Comparison of ENCODE assay signal across 1 cellular context in the genomic region with DNA sequence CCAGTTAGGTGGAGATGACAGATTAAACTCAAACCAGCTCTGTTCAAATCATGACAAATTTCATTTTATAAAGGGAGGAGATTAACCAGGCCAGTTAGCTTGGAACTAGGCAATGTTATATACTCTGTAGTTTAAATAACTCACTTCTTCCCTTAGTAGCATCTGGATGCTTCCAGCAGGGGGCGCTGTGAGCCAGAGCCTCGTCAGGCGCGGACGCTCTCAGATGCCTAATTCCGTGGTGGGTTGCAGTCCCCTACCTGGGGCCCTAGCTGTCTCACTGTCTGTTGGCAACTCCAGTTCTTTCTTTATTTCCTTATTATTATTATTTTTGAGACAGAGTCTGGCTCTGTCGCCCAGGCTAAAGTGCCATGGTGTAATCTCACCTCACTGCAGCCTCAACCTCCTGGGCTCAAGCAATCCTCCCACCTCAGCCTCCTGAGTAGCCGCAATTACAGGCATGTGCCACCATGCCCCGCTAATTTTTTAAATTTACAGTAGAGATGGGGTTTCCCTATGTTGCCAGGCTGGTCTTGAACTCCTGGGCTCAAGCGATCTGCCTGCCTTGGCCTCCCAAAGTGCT.
TF ChIP-seq lines count a peak whose summit lies in the region.

No MANE protein-coding gene starts in this region.

TF ChIP-seq in K562, 482 proteins besides CTCF, POLR2A, EP300 and RAD21 (continued from another document):
- TF ChIP-seq, protein P1, sequence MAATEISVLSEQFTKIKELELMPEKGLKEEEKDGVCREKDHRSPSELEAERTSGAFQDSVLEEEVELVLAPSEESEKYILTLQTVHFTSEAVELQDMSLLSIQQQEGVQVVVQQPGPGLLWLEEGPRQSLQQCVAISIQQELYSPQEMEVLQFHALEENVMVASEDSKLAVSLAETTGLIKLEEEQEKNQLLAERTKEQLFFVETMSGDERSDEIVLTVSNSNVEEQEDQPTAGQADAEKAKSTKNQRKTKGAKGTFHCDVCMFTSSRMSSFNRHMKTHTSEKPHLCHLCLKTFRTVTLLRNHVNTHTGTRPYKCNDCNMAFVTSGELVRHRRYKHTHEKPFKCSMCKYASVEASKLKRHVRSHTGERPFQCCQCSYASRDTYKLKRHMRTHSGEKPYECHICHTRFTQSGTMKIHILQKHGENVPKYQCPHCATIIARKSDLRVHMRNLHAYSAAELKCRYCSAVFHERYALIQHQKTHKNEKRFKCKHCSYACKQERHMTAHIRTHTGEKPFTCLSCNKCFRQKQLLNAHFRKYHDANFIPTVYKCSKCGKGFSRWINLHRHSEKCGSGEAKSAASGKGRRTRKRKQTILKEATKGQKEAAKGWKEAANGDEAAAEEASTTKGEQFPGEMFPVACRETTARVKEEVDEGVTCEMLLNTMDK (IDR thresholded peaks at IDR 0.05; ENCODE audit: borderline replicate concordance, insufficient read depth, low read depth, low read length, poor library complexity, severe bottlenecking) = peak; percentile 7
- TF ChIP-seq CC2D1A (IDR thresholded peaks at IDR 0.05) (0 out of 2 replicates have a peak, but pooled peaks have one; percentile 15), RB1 (IDR thresholded peaks at IDR 0.05; ENCODE audit: low read depth) (0 out of 2 replicates have a peak, but pooled peaks have one; percentile 42), POLR2G (IDR thresholded peaks at IDR 0.05; ENCODE audit: low read depth, low read length) (no peak), ARNT (IDR thresholded peaks at IDR 0.05) (0 out of 4 replicates have a peak, but pooled peaks of 1 of the 2 experiments have one; percentile 17), NCOA6 (IDR thresholded peaks at IDR 0.05) (no peak), SPI1 (IDR thresholded peaks at IDR 0.05; ENCODE audit: borderline replicate concordance, low read depth, low read length) (no peak)
- TF ChIP-seq, protein P2, sequence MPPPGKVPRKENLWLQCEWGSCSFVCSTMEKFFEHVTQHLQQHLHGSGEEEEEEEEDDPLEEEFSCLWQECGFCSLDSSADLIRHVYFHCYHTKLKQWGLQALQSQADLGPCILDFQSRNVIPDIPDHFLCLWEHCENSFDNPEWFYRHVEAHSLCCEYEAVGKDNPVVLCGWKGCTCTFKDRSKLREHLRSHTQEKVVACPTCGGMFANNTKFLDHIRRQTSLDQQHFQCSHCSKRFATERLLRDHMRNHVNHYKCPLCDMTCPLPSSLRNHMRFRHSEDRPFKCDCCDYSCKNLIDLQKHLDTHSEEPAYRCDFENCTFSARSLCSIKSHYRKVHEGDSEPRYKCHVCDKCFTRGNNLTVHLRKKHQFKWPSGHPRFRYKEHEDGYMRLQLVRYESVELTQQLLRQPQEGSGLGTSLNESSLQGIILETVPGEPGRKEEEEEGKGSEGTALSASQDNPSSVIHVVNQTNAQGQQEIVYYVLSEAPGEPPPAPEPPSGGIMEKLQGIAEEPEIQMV (tag; conservative IDR thresholded peaks at IDR 0.05; ENCODE audit: low read depth) = peak; percentile 80
- TF ChIP-seq, protein P3, sequence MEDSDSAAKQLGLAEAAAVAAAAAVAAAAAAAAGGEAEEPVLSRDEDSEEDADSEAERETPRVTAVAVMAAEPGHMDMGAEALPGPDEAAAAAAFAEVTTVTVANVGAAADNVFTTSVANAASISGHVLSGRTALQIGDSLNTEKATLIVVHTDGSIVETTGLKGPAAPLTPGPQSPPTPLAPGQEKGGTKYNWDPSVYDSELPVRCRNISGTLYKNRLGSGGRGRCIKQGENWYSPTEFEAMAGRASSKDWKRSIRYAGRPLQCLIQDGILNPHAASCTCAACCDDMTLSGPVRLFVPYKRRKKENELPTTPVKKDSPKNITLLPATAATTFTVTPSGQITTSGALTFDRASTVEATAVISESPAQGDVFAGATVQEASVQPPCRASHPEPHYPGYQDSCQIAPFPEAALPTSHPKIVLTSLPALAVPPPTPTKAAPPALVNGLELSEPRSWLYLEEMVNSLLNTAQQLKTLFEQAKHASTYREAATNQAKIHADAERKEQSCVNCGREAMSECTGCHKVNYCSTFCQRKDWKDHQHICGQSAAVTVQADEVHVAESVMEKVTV (CRISPR knock-in tag; IDR thresholded peaks at IDR 0.05) = peak; percentile 67; the same call in 1 of the 2 replicates
- TF ChIP-seq, protein P4, sequence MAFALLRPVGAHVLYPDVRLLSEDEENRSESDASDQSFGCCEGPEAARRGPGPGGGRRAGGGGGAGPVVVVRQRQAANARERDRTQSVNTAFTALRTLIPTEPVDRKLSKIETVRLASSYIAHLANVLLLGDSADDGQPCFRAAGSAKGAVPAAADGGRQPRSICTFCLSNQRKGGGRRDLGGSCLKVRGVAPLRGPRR (CRISPR knock-in tag; IDR thresholded peaks at IDR 0.05) = no peak
- TF ChIP-seq, protein P5, sequence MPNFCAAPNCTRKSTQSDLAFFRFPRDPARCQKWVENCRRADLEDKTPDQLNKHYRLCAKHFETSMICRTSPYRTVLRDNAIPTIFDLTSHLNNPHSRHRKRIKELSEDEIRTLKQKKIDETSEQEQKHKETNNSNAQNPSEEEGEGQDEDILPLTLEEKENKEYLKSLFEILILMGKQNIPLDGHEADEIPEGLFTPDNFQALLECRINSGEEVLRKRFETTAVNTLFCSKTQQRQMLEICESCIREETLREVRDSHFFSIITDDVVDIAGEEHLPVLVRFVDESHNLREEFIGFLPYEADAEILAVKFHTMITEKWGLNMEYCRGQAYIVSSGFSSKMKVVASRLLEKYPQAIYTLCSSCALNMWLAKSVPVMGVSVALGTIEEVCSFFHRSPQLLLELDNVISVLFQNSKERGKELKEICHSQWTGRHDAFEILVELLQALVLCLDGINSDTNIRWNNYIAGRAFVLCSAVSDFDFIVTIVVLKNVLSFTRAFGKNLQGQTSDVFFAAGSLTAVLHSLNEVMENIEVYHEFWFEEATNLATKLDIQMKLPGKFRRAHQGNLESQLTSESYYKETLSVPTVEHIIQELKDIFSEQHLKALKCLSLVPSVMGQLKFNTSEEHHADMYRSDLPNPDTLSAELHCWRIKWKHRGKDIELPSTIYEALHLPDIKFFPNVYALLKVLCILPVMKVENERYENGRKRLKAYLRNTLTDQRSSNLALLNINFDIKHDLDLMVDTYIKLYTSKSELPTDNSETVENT (CRISPR knock-in tag; IDR thresholded peaks at IDR 0.05) = no peak
- TF ChIP-seq, protein P6, sequence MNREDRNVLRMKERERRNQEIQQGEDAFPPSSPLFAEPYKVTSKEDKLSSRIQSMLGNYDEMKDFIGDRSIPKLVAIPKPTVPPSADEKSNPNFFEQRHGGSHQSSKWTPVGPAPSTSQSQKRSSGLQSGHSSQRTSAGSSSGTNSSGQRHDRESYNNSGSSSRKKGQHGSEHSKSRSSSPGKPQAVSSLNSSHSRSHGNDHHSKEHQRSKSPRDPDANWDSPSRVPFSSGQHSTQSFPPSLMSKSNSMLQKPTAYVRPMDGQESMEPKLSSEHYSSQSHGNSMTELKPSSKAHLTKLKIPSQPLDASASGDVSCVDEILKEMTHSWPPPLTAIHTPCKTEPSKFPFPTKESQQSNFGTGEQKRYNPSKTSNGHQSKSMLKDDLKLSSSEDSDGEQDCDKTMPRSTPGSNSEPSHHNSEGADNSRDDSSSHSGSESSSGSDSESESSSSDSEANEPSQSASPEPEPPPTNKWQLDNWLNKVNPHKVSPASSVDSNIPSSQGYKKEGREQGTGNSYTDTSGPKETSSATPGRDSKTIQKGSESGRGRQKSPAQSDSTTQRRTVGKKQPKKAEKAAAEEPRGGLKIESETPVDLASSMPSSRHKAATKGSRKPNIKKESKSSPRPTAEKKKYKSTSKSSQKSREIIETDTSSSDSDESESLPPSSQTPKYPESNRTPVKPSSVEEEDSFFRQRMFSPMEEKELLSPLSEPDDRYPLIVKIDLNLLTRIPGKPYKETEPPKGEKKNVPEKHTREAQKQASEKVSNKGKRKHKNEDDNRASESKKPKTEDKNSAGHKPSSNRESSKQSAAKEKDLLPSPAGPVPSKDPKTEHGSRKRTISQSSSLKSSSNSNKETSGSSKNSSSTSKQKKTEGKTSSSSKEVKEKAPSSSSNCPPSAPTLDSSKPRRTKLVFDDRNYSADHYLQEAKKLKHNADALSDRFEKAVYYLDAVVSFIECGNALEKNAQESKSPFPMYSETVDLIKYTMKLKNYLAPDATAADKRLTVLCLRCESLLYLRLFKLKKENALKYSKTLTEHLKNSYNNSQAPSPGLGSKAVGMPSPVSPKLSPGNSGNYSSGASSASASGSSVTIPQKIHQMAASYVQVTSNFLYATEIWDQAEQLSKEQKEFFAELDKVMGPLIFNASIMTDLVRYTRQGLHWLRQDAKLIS (CRISPR knock-in tag; IDR thresholded peaks at IDR 0.05) = no peak
